In genomic region chr17:4780325-4781010, GRCh38 we compare ENCODE assay signal across 37 cellular contexts. TPM values are rescaled to one million over a fixed set of nuclear protein-coding genes. Genes with fewer than 3 reads are reported as not detected.
"Had no signal": no experiment of that assay in that cellular context is flagged by ENCODE, and none has a peak within 500 bp of the region (broad histone marks: within the 10 kb centered on the region; RNA-seq: fewer than 3 reads in every experiment).

No MANE protein-coding gene starts in this region.

- H3K4me1 ChIP-seq: foreskin keratinocyte had no signal

- ATAC-seq: activated CD4-positive, CD25-positive, alpha-beta regulatory T cell treated with anti-CD3 and anti-CD28 coated beads, Interleukin-2, amount 50 U/mL, for 24 hours; activated CD8-positive, alpha-beta T cell treated with anti-CD3 and anti-CD28 coated beads for 36 hours; activated T-cell treated with anti-CD3 and anti-CD28 coated beads, Interleukin-2, amount 50 U/mL, for 4 hours; activated T-helper 17 cell treated with anti-CD3 and anti-CD28 coated beads, Interleukin-2, amount 50 U/mL, for 72 hours; effector memory CD8-positive, alpha-beta T cell; foreskin keratinocyte; gastrocnemius medialis; T-helper 17 cell had no signal

- H3K27ac ChIP-seq: brain microvascular endothelial cell, esophagus muscularis mucosa, foreskin keratinocyte, gastrocnemius medialis, WERI-Rb-1 had no signal

- H3K27ac Mint-ChIP-seq: activated B cell treated with CpG ODN at 0.5 μM for 24 hours; activated CD8-positive, alpha-beta T cell treated with anti-CD3 and anti-CD28 coated beads for 36 hours; activated naive CD8-positive, alpha-beta T cell; activated T-helper 17 cell treated with anti-CD3 and anti-CD28 coated beads, Interleukin-2, amount 50 U/mL, for 72 hours; effector memory CD8-positive, alpha-beta T cell; T-helper 17 cell; T-helper 2 cell treated with Interferon-gamma antibody and Interleukin-4, amounts not matched to agents 5 μg/mL and 100 μg/mL, for 36 hours had no signal

- FAIRE-seq: astrocyte, bronchial epithelial cell, colon had no signal

- DNase-seq: activated B cell treated with CpG ODN at 0.5 μM for 24 hours; activated CD4-positive, alpha-beta T cell treated with anti-CD3 and anti-CD28 coated beads for 48 hours; activated CD4-positive, alpha-beta T cell treated with anti-CD3 and anti-CD28 coated beads, Interleukin-2, amount 50 U/mL, for 1 hour; activated CD4-positive, alpha-beta T cell treated with anti-CD3 and anti-CD28 coated beads, Interleukin-2, amount 50 U/mL, for 48 hours; activated CD8-positive, alpha-beta memory T cell treated with anti-CD3 and anti-CD28 coated beads for 24 hours; activated CD8-positive, alpha-beta T cell treated with anti-CD3 and anti-CD28 coated beads for 36 hours; activated effector memory CD4-positive, alpha-beta T cell treated with Interleukin-2 at 50 U/mL for 16 hours; activated gamma-delta T cell treated with Interleukin-2 at 50 U/mL for 16 hours; activated naive CD4-positive, alpha-beta T cell treated with anti-CD3 and anti-CD28 coated beads, Interleukin-2, amount 50 U/mL, for 16 hours; activated naive CD4-positive, alpha-beta T cell treated with Interleukin-2 at 50 U/mL for 16 hours; activated T-cell treated with anti-CD3 and anti-CD28 coated beads, Interleukin-2, amount 50 U/mL, for 4 hours; amniotic stem cell; anterior cingulate cortex; brain microvascular endothelial cell; cortex of kidney; dermis blood vessel endothelial cell; effector CD4-positive, alpha-beta T cell; effector memory CD8-positive, alpha-beta T cell; erythroblast; foreskin keratinocyte; gastrocnemius medialis; T-helper 1 cell; T-helper 17 cell; T1000; WERI-Rb-1 had no signal

- H3K4me1 Mint-ChIP-seq: activated T-helper 17 cell treated with anti-CD3 and anti-CD28 coated beads, Interleukin-2, amount 50 U/mL, for 72 hours had no signal

- H3K9me3 ChIP-seq: esophagus muscularis mucosa, gastrocnemius medialis had no signal

- H3K36me3 ChIP-seq: brain microvascular endothelial cell, esophagus muscularis mucosa, gastrocnemius medialis, WERI-Rb-1 had no signal

- H3K4me3 Mint-ChIP-seq: activated B cell treated with CpG ODN at 0.5 μM for 24 hours; activated CD8-positive, alpha-beta T cell treated with anti-CD3 and anti-CD28 coated beads for 36 hours; activated naive CD8-positive, alpha-beta T cell; activated T-cell treated with anti-CD3 and anti-CD28 coated beads, Interleukin-2, amount 50 U/mL, for 4 hours; activated T-helper 17 cell treated with anti-CD3 and anti-CD28 coated beads, Interleukin-2, amount 50 U/mL, for 72 hours; central memory CD8-positive, alpha-beta T cell; effector memory CD8-positive, alpha-beta T cell; T-helper 17 cell; T-helper 2 cell treated with Interferon-gamma antibody and Interleukin-4, amounts not matched to agents 5 μg/mL and 100 μg/mL, for 36 hours had no signal

- H3K9me3 Mint-ChIP-seq: activated B cell treated with CpG ODN at 0.5 μM for 24 hours; activated CD8-positive, alpha-beta T cell treated with anti-CD3 and anti-CD28 coated beads for 36 hours; activated T-cell treated with anti-CD3 and anti-CD28 coated beads, Interleukin-2, amount 50 U/mL, for 4 hours; activated T-helper 17 cell treated with anti-CD3 and anti-CD28 coated beads, Interleukin-2, amount 50 U/mL, for 72 hours; central memory CD8-positive, alpha-beta T cell; effector memory CD8-positive, alpha-beta T cell; T-helper 2 cell treated with Interferon-gamma antibody and Interleukin-4, amounts not matched to agents 5 μg/mL and 100 μg/mL, for 36 hours had no signal

- H3K4me3 ChIP-seq: esophagus muscularis mucosa, gastrocnemius medialis had no signal

- H3K36me3 Mint-ChIP-seq: activated naive CD8-positive, alpha-beta T cell had no signal

RNA-seq across cellular contexts. Expression of gene VMO1, which starts 5.7 kb away (rescaled TPM):
- total RNA-seq: activated B cell treated with CpG ODN at 0.5 μM for 24 hours; activated CD8-positive, alpha-beta T cell treated with anti-CD3 and anti-CD28 coated beads for 36 hours; activated T-helper 17 cell treated with anti-CD3 and anti-CD28 coated beads, Interleukin-2, amount 50 U/mL, for 72 hours; bronchial epithelial cell; cerebellum; glomerular endothelial cell; T-helper 17 cell had no signal

RNA-seq across cellular contexts. Expression of gene GLTPD2, which starts 8.3 kb away (rescaled TPM):
- total RNA-seq: activated B cell treated with CpG ODN at 0.5 μM for 24 hours; activated CD8-positive, alpha-beta T cell treated with anti-CD3 and anti-CD28 coated beads for 36 hours; activated T-cell treated with anti-CD3 and anti-CD28 coated beads, Interleukin-2, amount 50 U/mL, for 4 hours; activated T-helper 17 cell treated with anti-CD3 and anti-CD28 coated beads, Interleukin-2, amount 50 U/mL, for 72 hours; astrocyte; bronchial epithelial cell; cardiac septum; cerebellum; dermis blood vessel endothelial cell; esophagus muscularis mucosa; foreskin keratinocyte; glomerular endothelial cell had no signal
- polyA plus RNA-seq: foreskin keratinocyte had no signal

RNA-seq across cellular contexts. Expression of gene TM4SF5, which starts 8.8 kb away (rescaled TPM):
- total RNA-seq: activated B cell treated with CpG ODN at 0.5 μM for 24 hours; activated CD8-positive, alpha-beta T cell treated with anti-CD3 and anti-CD28 coated beads for 36 hours; activated T-cell treated with anti-CD3 and anti-CD28 coated beads, Interleukin-2, amount 50 U/mL, for 4 hours; activated T-helper 17 cell treated with anti-CD3 and anti-CD28 coated beads, Interleukin-2, amount 50 U/mL, for 72 hours; astrocyte; bronchial epithelial cell; cardiac septum; cerebellum; dermis blood vessel endothelial cell; esophagus muscularis mucosa; foreskin keratinocyte; glomerular endothelial cell; T-helper 17 cell had no signal
- polyA plus RNA-seq: foreskin keratinocyte had no signal
